Comparison of ENCODE assay signal across 22 cellular contexts in the genomic region with DNA sequence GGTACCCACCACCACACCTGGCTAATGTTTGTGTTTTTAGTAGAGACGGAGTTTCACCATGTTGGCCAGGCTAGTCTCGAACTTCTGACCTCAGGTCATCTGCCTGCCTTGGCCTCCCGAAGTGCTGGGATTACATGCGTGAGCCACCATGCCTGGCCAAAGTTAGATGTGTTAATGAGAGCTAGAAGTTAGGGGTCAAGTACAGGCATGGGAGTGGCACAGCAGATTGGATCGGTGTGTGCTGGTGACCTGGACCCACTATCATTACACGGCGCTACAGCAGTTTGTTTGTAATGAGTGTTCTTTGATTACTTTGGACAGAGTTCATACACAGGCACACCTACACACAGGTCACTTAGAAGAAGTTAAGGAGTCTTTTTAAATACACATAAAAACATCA. TPM values are rescaled to one million over a fixed set of nuclear protein-coding genes. Genes with fewer than 3 reads are reported as not detected.
DNase-seq lines count a peak whose midpoint lies in the region; ATAC-seq and TF ChIP-seq lines count a peak whose summit lies in the region.
"Had no signal": no experiment of that assay in that cellular context is flagged by ENCODE, and none has a peak within 500 bp of the region (broad histone marks: within the 10 kb centered on the region; RNA-seq: fewer than 3 reads in every experiment).

No MANE protein-coding gene starts in this region.

- no peak overlapping the region for H3K4me3 Mint-ChIP-seq in activated CD4-positive, alpha-beta T cell treated with anti-CD3 and anti-CD28 coated beads for 36 hours
- no peak overlapping the region for H3K4me3 Mint-ChIP-seq in GM23338
- H3K4me3 Mint-ChIP-seq in effector memory CD8-positive, alpha-beta T cell: peak overlapping the region; percentile 17 to 37

- peaks cover 100% of the 10 kb centered on the region for H3K79me2 ChIP-seq in GM23338 (replicated peaks; ENCODE audit: insufficient read depth)
- peaks cover 2% of the 10 kb centered on the region for H3K79me2 ChIP-seq in trophoblast cell (ENCODE audit: control insufficient read depth, insufficient read depth, low read length, poor library complexity)

- H2BK5ac ChIP-seq in trophoblast cell (ENCODE audit: low read depth, low read length, poor library complexity): no peak overlapping the region

- peaks cover 45% of the 10 kb centered on the region for H3K36me3 ChIP-seq in GM23338 (ENCODE audit: insufficient read depth)
- peaks cover 39 to 59% of the 10 kb centered on the region in 2 experiments for H3K36me3 ChIP-seq in trophoblast cell (ENCODE audit: control insufficient read depth in 1 of 2, insufficient read depth in 2 of 2, low read length in 2 of 2)

- H3K4me3 ChIP-seq in GM23338 (no peak overlapping the region), trophoblast cell (ENCODE audit: low read depth, low read length) (no peak overlapping the region)
- H3K4me3 ChIP-seq: cardiac muscle cell, esophagus muscularis mucosa, SJCRH30, skin epidermis, upper lobe of right lung had no signal

- CTCF ChIA-PET in activated CD4-positive, alpha-beta T cell treated with anti-CD3 and anti-CD28 coated beads for 36 hours (lab: Charles Lee): interaction anchor here (0.9 kb wide), 1 partner anchor 14 kb away, joined by 5 read pairs; no protein-coding TSS in a partner anchor

- peaks cover 46% of the 10 kb centered on the region for H3F3A ChIP-seq in GM23338 (replicated peaks; ENCODE audit: low read depth)

- H3K27me3 ChIP-seq in GM23338 (ENCODE audit: insufficient read depth) (no peaks in the 10 kb centered on the region), trophoblast cell (ENCODE audit: insufficient read depth, low read length) (no peaks in the 10 kb centered on the region)
- H3K27me3 ChIP-seq: BE2C, cardiac muscle cell, esophagus muscularis mucosa, SJCRH30, upper lobe of right lung had no signal

- no peaks in the 10 kb centered on the region for H3K9me3 Mint-ChIP-seq in activated CD4-positive, alpha-beta T cell treated with anti-CD3 and anti-CD28 coated beads for 36 hours (ENCODE audit: low read depth)
- H3K9me3 Mint-ChIP-seq in GM23338: no peaks in the 10 kb centered on the region
- H3K9me3 Mint-ChIP-seq in effector memory CD8-positive, alpha-beta T cell: no peaks in the 10 kb centered on the region
- H3K9me3 Mint-ChIP-seq: naive thymus-derived CD8-positive, alpha-beta T cell had no signal

- H2BK12ac ChIP-seq in trophoblast cell (ENCODE audit: low read length): no peak overlapping the region

- H3K14ac ChIP-seq in trophoblast cell (ENCODE audit: low read length): no peak overlapping the region

- H4K20me1 ChIP-seq in GM23338 (replicated peaks; ENCODE audit: insufficient read depth): peaks cover 96% of the 10 kb centered on the region

- H4K8ac ChIP-seq in trophoblast cell (ENCODE audit: low read depth, low read length): no peak overlapping the region

- no peaks in the 10 kb centered on the region for H3K9me2 ChIP-seq in GM23338 (ENCODE audit: insufficient read depth)

- no CpG with 5 or more reads among the region's 7 CpGs for WGBS in trophoblast cell (ENCODE audit: extremely low coverage, insufficient coverage, insufficient read length)

- no peak for ATAC-seq in activated CD4-positive, alpha-beta T cell treated with anti-CD3 and anti-CD28 coated beads for 36 hours
- no peak for ATAC-seq in GM23338
- no peak for ATAC-seq in effector memory CD8-positive, alpha-beta T cell (replicated peaks)
- no peak for ATAC-seq in HG03095 (IDR thresholded peaks at IDR 0.05; ENCODE audit: unreplicated experiment)

- no peaks in the 10 kb centered on the region for H3K79me1 ChIP-seq in trophoblast cell (ENCODE audit: low read length)

- no peak overlapping the region for H3K9ac ChIP-seq in trophoblast cell (ENCODE audit: low read length)

- H3K4me2 ChIP-seq in GM23338 (no peak overlapping the region), trophoblast cell (ENCODE audit: low read length) (no peak overlapping the region)

- DNase-seq in activated CD4-positive, alpha-beta T cell treated with anti-CD3 and anti-CD28 coated beads for 36 hours: no peak
- DNase-seq in activated CD4-positive, alpha-beta T cell treated with anti-CD3 and anti-CD28 coated beads, Interleukin-2, amount 50 U/mL, for 1 hour: no peak
- no peak for DNase-seq in GM23338 (ENCODE audit: low spot score)
- no peak for DNase-seq in effector memory CD8-positive, alpha-beta T cell
- no peak for DNase-seq in trophoblast cell
- DNase-seq in NCI-H1417 (lab: John Stamatoyannopoulos, UW): no peak
- DNase-seq in medulla oblongata (ENCODE audit: extremely low spot score): no peak
- DNase-seq: amniotic stem cell; BE2C; effector CD4-positive, alpha-beta T cell; EL; HCEC 1CT; mesenchymal stem cell; naive thymus-derived CD8-positive, alpha-beta T cell; NCI-H2029; SJCRH30; upper lobe of right lung had no signal

- peak overlapping the region; percentile 79 for H3K27ac ChIP-seq in GM23338 (ENCODE audit: low read depth)
- no peak overlapping the region for H3K27ac ChIP-seq in trophoblast cell (ENCODE audit: low read depth, low read length)
- H3K27ac ChIP-seq: 22Rv1, cardiac muscle cell, esophagus muscularis mucosa, SJCRH30, skin epidermis, upper lobe of right lung had no signal

- H4K91ac ChIP-seq in trophoblast cell (ENCODE audit: low read depth, low read length): no peak overlapping the region

- no peak overlapping the region for H4K12ac ChIP-seq in trophoblast cell (ENCODE audit: low read depth, low read length)

- no peak overlapping the region for H2AK5ac ChIP-seq in trophoblast cell (ENCODE audit: low read length)

- intact Hi-C loops in activated CD4-positive, alpha-beta T cell treated with anti-CD3 and anti-CD28 coated beads for 36 hours (cut with DNase I, micrococcal nuclease): no loop called here

- H3K27me3 Mint-ChIP-seq in activated CD4-positive, alpha-beta T cell treated with anti-CD3 and anti-CD28 coated beads for 36 hours: no peaks in the 10 kb centered on the region
- peaks cover 4% of the 10 kb centered on the region for H3K27me3 Mint-ChIP-seq in GM23338 (ENCODE audit: insufficient read depth, low read depth, poor library complexity)
- H3K27me3 Mint-ChIP-seq in effector memory CD8-positive, alpha-beta T cell: no peaks in the 10 kb centered on the region
- H3K27me3 Mint-ChIP-seq: naive thymus-derived CD8-positive, alpha-beta T cell had no signal

- peak overlapping the region; percentile 63 for H3K27ac Mint-ChIP-seq in activated CD4-positive, alpha-beta T cell treated with anti-CD3 and anti-CD28 coated beads for 36 hours
- peak overlapping the region; percentile 21; the same call in 1 of the 2 replicates for H3K27ac Mint-ChIP-seq in GM23338
- H3K27ac Mint-ChIP-seq in effector memory CD8-positive, alpha-beta T cell: peak overlapping the region; percentile 44 to 91

- H3K4me1 Mint-ChIP-seq in activated CD4-positive, alpha-beta T cell treated with anti-CD3 and anti-CD28 coated beads for 36 hours: peaks cover 47% of the 10 kb centered on the region
- H3K4me1 Mint-ChIP-seq in GM23338: peaks cover 42% of the 10 kb centered on the region
- H3K4me1 Mint-ChIP-seq in effector memory CD8-positive, alpha-beta T cell (ENCODE audit: low read depth in 2 of 2): peaks cover 66 to 82% of the 10 kb centered on the region in 2 donors

- H3K36me3 Mint-ChIP-seq in activated CD4-positive, alpha-beta T cell treated with anti-CD3 and anti-CD28 coated beads for 36 hours (ENCODE audit: low read depth): peaks cover 49% of the 10 kb centered on the region
- H3K36me3 Mint-ChIP-seq in GM23338 (ENCODE audit: low read depth): peaks cover 86% of the 10 kb centered on the region
- peaks cover 96% of the 10 kb centered on the region for H3K36me3 Mint-ChIP-seq in effector memory CD8-positive, alpha-beta T cell (ENCODE audit: insufficient read depth)

- peak overlapping the region; percentile 15 for H3K4ac ChIP-seq in trophoblast cell (ENCODE audit: low read depth, low read length)

- no peaks in the 10 kb centered on the region for H3K9me3 ChIP-seq in trophoblast cell (ENCODE audit: insufficient read depth, low read depth, low read length)
- H3K9me3 ChIP-seq: BE2C, esophagus muscularis mucosa, SJCRH30, upper lobe of right lung had no signal

- no peak overlapping the region for H3K18ac ChIP-seq in trophoblast cell (ENCODE audit: low read length)

- no peak overlapping the region for H3K23ac ChIP-seq in trophoblast cell (ENCODE audit: low read length)

- no peak overlapping the region for H2BK120ac ChIP-seq in trophoblast cell (ENCODE audit: insufficient read depth, low read length, poor library complexity)

- H2AFZ ChIP-seq in GM23338: no peak overlapping the region
- H2AFZ ChIP-seq in trophoblast cell (ENCODE audit: insufficient read depth, low read length, poor library complexity): no peak overlapping the region

- no peak for TF ChIP-seq CTCF in GM23338 (conservative IDR thresholded peaks at IDR 0.05; ENCODE audit: low read depth in 2 of 2)

- peaks cover 38% of the 10 kb centered on the region for H3K4me1 ChIP-seq in GM23338 (ENCODE audit: insufficient read depth)
- H3K4me1 ChIP-seq in trophoblast cell (ENCODE audit: control insufficient read depth in 1 of 2, insufficient read depth in 2 of 2, low read length in 2 of 2): peaks cover 0 to 2% of the 10 kb centered on the region in 2 experiments
- H3K4me1 ChIP-seq: BE2C, SJCRH30, upper lobe of right lung had no signal

- POLR2A ChIA-PET in activated CD4-positive, alpha-beta T cell treated with anti-CD3 and anti-CD28 coated beads for 36 hours (lab: Charles Lee): no interaction called here

TF ChIP-seq in GM23338, 12 proteins besides CTCF, POLR2A, EP300 and RAD21 (continues in another document):
- TF ChIP-seq CREB1 (CRISPR knock-in tag; IDR thresholded peaks at IDR 0.05; ENCODE audit: low read depth) (no peak), EZH2phosphoT487 (IDR thresholded peaks at IDR 0.05; ENCODE audit: unreplicated experiment) (no peak)

RNA-seq across cellular contexts. Expression of a gene that starts 36.7 kb away (rescaled TPM):
- total RNA-seq in activated CD4-positive, alpha-beta T cell treated with anti-CD3 and anti-CD28 coated beads for 36 hours: 10 to 100 TPM; 89.9 to 92.9 TPM
- 308 and 325 TPM in 2 replicates for total RNA-seq in GM23338 (2014; rRNA removed; shearing (Covaris generic))
- polyA plus RNA-seq in GM23338 (2016; fragmentation: Nextera tagmentation; extraction: Ambion mirVana): 305 and 322 TPM in 2 replicates
- 169 and 171 TPM in 2 replicates for polyA plus RNA-seq in trophoblast cell (2013)

Comparison
In these comparisons a context has a peak if more than half of its experiments do, and no peak if none do; other contexts are left out.
1. H3K4me3 Mint-ChIP-seq: peak in effector memory CD8-positive, alpha-beta T cell (2 of 2); none in activated CD4-positive, alpha-beta T cell treated with anti-CD3 and anti-CD28 coated beads for 36 hours (single experiment) and GM23338 (single experiment).
2. Peak in every context shown above with its lines, with median percentiles within 50 percentile points of each other: H3K27ac Mint-ChIP-seq.